ENCODE assay signal across 8 cellular contexts in the genomic region with DNA sequence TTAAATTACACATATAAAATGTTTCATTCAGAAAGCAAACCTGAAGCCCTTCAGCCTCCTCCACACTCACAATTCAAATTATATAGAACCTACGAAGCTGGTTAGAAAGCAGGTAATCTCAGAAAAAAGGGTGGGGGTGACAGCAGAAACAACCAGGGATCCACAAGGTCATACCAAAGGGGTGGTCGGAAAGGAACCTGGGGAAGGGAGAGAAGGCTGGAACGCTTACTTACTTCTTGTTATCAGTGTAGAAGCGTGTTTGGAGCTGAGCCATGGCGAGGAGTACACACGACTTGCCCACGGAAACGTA. TPM values are rescaled to one million over a fixed set of nuclear protein-coding genes. Genes with fewer than 3 reads are reported as not detected.
DNase-seq lines count a peak whose midpoint lies in the region; ATAC-seq and TF ChIP-seq lines count a peak whose summit lies in the region.

No MANE protein-coding gene starts in this region.

- peak overlapping the region; percentile 94 for H3K9ac ChIP-seq in OCI-LY3 (ENCODE audit: low read length)

- TF ChIP-seq CTCF in OCI-LY3 (IDR thresholded peaks at IDR 0.05; ENCODE audit: low read depth, low read length) (no peak), progenitor cell of endocrine pancreas (IDR thresholded peaks at IDR 0.05; ENCODE audit: unreplicated experiment) (no peak)

- H3K27me3 ChIP-seq in OCI-LY3 (ENCODE audit: low read depth, low read length) (no peaks in the 10 kb centered on the region), esophagus (ENCODE audit: control insufficient read depth in 1 of 2, insufficient read depth in 2 of 2, low read length in 2 of 2) (no peaks in the 10 kb centered on the region)

- DNase-seq in activated CD4-positive, CD25-positive, alpha-beta regulatory T cell treated with anti-CD3 and anti-CD28 coated beads, Interleukin-2, amount 50 U/mL, for 72 hours, result peak; percentile 35
- no peak for DNase-seq in progenitor cell of endocrine pancreas (ENCODE audit: low spot score, unreplicated experiment)
- DNase-seq in NCI-H524 treated with DMSO at 0.1 percent for 48 hours (lab: John Stamatoyannopoulos, UW), result no peak
- no peak for DNase-seq in RKO (ENCODE audit: low spot score)
- no peak for DNase-seq in H4 (ENCODE audit: low spot score)

- H3K4me1 Mint-ChIP-seq in progenitor cell of endocrine pancreas (ENCODE audit: low read depth), result peaks cover 16% of the 10 kb centered on the region

- H3K4me3 ChIP-seq in OCI-LY3 (ENCODE audit: low read length) (peak overlapping the region; percentile 93), esophagus (ENCODE audit: low read depth in 1 of 2, low read length in 2 of 2) (peak overlapping the region; percentile 72 to 92)

- peak overlapping the region; percentile 96 for H3K4me2 ChIP-seq in OCI-LY3 (ENCODE audit: low read length)

- no peaks in the 10 kb centered on the region for H3K9me3 Mint-ChIP-seq in progenitor cell of endocrine pancreas (ENCODE audit: low read depth)

- H3K27ac Mint-ChIP-seq in progenitor cell of endocrine pancreas, result peak overlapping the region; percentile 98

- H3K79me2 ChIP-seq in OCI-LY3 (ENCODE audit: low read length), result peaks cover 47% of the 10 kb centered on the region

- peaks cover 20% of the 10 kb centered on the region for H3K4me1 ChIP-seq in OCI-LY3 (ENCODE audit: low read length)
- no peaks in the 10 kb centered on the region for H3K4me1 ChIP-seq in esophagus (ENCODE audit: control insufficient read depth in 2 of 2, insufficient read depth in 2 of 2, low read length in 1 of 2)

- 0 out of 2 replicates have a peak, but pooled peaks cover 6% of the 10 kb centered on the region for H4K20me1 ChIP-seq in OCI-LY3 (ENCODE audit: insufficient read depth, low read length)

- H2AFZ ChIP-seq in OCI-LY3 (ENCODE audit: low read depth, low read length), result peak overlapping the region; percentile 98

- ATAC-seq in activated CD4-positive, CD25-positive, alpha-beta regulatory T cell treated with anti-CD3 and anti-CD28 coated beads, Interleukin-2, amount 50 U/mL, for 24 hours, result no peak

- WGBS in esophagus, 2 donors, result 0% methylated on average over 8 of the region's 8 CpGs

- no peaks in the 10 kb centered on the region for H3K9me3 ChIP-seq in OCI-LY3 (ENCODE audit: insufficient read depth, low read length)
- H3K9me3 ChIP-seq in esophagus (ENCODE audit: control insufficient read depth in 2 of 2, insufficient read depth in 1 of 2, low read depth in 1 of 2, low read length in 1 of 2), result no peaks in the 10 kb centered on the region

- H3K4me3 Mint-ChIP-seq in progenitor cell of endocrine pancreas (ENCODE audit: low read depth), result peak overlapping the region; percentile 100

- H3K27ac ChIP-seq in OCI-LY3 (ENCODE audit: low read length) (peak overlapping the region; percentile 92), esophagus (ENCODE audit: low read depth in 2 of 2, low read length in 1 of 2) (peak overlapping the region; percentile 34 to 56)

- H3K36me3 Mint-ChIP-seq in progenitor cell of endocrine pancreas (ENCODE audit: insufficient read depth), result peaks cover 4% of the 10 kb centered on the region

- no peaks in the 10 kb centered on the region for H3K27me3 Mint-ChIP-seq in progenitor cell of endocrine pancreas

- H3K36me3 ChIP-seq in OCI-LY3 (replicated peaks; ENCODE audit: low read depth, low read length) (peaks cover 10% of the 10 kb centered on the region), esophagus (ENCODE audit: control insufficient read depth in 2 of 2, insufficient read depth in 2 of 2, low read length in 1 of 2) (no peaks in the 10 kb centered on the region)

RNA-seq across cellular contexts. Expression of a gene that starts 0.3 kb away (rescaled TPM):
- 10 to 100 TPM; 20.6 to 21.6 TPM for polyA plus RNA-seq in esophagus
- total RNA-seq in progenitor cell of endocrine pancreas, result 62.2 and 68.1 TPM in 2 replicates
- total RNA-seq in H4 (2014; rRNA removed; shearing (Covaris generic)), result 52.6 and 60.2 TPM in 2 replicates

RNA-seq across cellular contexts. Expression of a gene that starts 0.9 kb away (rescaled TPM):
- 1 to 10 TPM; 1.7 to 2.0 TPM for polyA plus RNA-seq in esophagus
- 11.5 and 13.1 TPM in 2 replicates for total RNA-seq in progenitor cell of endocrine pancreas
- 3.9 and 5.0 TPM in 2 replicates for total RNA-seq in H4 (2014; rRNA removed; shearing (Covaris generic))

RNA-seq across cellular contexts. Expression of a gene that starts 39.6 kb away (rescaled TPM):
- 1 to 10 TPM; 1.1 to 1.2 TPM for polyA plus RNA-seq in esophagus
- total RNA-seq in progenitor cell of endocrine pancreas, result 17.8 and 19.1 TPM in 2 replicates
- 4.1 and 5.7 TPM in 2 replicates for total RNA-seq in H4 (2014; rRNA removed; shearing (Covaris generic))
